ENCODE assay signal across 13 cellular contexts in the genomic region with DNA sequence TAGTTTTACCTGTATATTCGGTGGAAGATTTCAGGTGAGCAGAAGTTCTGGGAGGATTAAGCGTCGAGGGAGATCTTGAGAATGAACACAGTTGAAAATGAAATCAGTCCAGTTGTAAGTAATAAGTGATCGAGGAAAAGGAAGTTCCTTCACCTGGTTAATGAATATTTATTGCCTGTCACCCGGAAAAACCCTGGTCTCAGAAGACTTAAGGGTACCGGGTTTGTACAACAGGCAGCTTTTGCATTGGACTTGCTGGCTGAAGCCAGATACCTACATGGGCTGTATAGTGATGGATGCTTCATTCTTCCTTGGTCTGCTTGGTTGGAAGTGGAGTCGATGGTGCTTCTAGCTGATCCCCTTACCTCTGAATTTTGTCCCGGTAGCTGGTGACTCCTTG.
DNase-seq lines count a peak whose midpoint lies in the region; ATAC-seq and TF ChIP-seq lines count a peak whose summit lies in the region.
"Had no signal": no experiment of that assay in that cellular context is flagged by ENCODE, and none has a peak within 500 bp of the region (broad histone marks: within the 10 kb centered on the region; RNA-seq: fewer than 3 reads in every experiment).

No MANE protein-coding gene starts in this region.

- H3K36me3 ChIP-seq in PC-9 (ENCODE audit: low read depth) (no peaks in the 10 kb centered on the region), BE2C (no peaks in the 10 kb centered on the region)
- H3K36me3 ChIP-seq: esophagus muscularis mucosa, prostate gland had no signal

- no peak overlapping the region for H3K4me3 ChIP-seq in PC-9
- H3K4me3 ChIP-seq in BE2C (ENCODE audit: low read depth, low read length): no peak overlapping the region
- H3K4me3 ChIP-seq: esophagus muscularis mucosa, GM23248, prostate gland had no signal

- no peak overlapping the region for H3K4me2 ChIP-seq in PC-9

- ATAC-seq in CD4-positive, alpha-beta T cell (ENCODE audit: poor library complexity): no peak
- peak; percentile 59 for ATAC-seq in GM18907 (IDR thresholded peaks at IDR 0.05; ENCODE audit: unreplicated experiment)
- no peak for ATAC-seq in GM21360 (IDR thresholded peaks at IDR 0.05; ENCODE audit: unreplicated experiment)

- POLR2A ChIA-PET in CD4-positive, alpha-beta T cell (lab: Charles Lee): interaction anchor here (1.4 to 1.5 kb wide), 2 partner anchors 44 to 70 kb away, joined by 4 read pairs; no protein-coding TSS in a partner anchor
- POLR2A ChIA-PET in activated CD4-positive, alpha-beta memory T cell treated with anti-CD3 and anti-CD28 coated beads for 36 hours (lab: Charles Lee): no interaction called here
- POLR2A ChIA-PET in PC-9 (lab: Charles Lee; ENCODE audit: unreplicated experiment): no interaction called here

- no peak for TF ChIP-seq CTCF in CD4-positive, alpha-beta T cell (IDR thresholded peaks at IDR 0.05)
- TF ChIP-seq CTCF in PC-9 (conservative IDR thresholded peaks at IDR 0.05) (no peak), BE2C (IDR thresholded peaks at IDR 0.05; ENCODE audit: low read depth, low read length) (no peak)

- H3K4me1 ChIP-seq in PC-9 (replicated peaks; ENCODE audit: insufficient read depth) (0 out of 2 replicates have a peak, but pooled peaks cover 8% of the 10 kb centered on the region), BE2C (peaks cover 15% of the 10 kb centered on the region)
- H3K4me1 ChIP-seq: prostate gland had no signal

- no peaks in the 10 kb centered on the region for H3K27me3 Mint-ChIP-seq in CD4-positive, alpha-beta T cell
- no peaks in the 10 kb centered on the region for H3K27me3 Mint-ChIP-seq in activated CD4-positive, alpha-beta memory T cell treated with anti-CD3 and anti-CD28 coated beads for 36 hours
- peaks cover 0 to 2% (median 2%) of the 10 kb centered on the region in 3 donors for H3K27me3 Mint-ChIP-seq in immature natural killer cell (ENCODE audit: low read depth in 3 of 3)

- no peaks in the 10 kb centered on the region for H3K9me3 ChIP-seq in CD4-positive, alpha-beta T cell (ENCODE audit: control insufficient read depth, low read length)
- H3K9me3 ChIP-seq in PC-9 (ENCODE audit: insufficient read depth, low read depth): no peaks in the 10 kb centered on the region
- no peaks in the 10 kb centered on the region for H3K9me3 ChIP-seq in BE2C
- H3K9me3 ChIP-seq: esophagus muscularis mucosa, prostate gland had no signal

- H3K9me2 ChIP-seq in PC-9 (ENCODE audit: insufficient read depth): no peaks in the 10 kb centered on the region

- DNase-seq in CD4-positive, alpha-beta T cell: no peak
- no peak for DNase-seq in activated CD4-positive, alpha-beta memory T cell treated with anti-CD3 and anti-CD28 coated beads for 36 hours
- DNase-seq in immature natural killer cell (no peak), PC-9 (no peak), BE2C (no peak)
- DNase-seq: cortex of kidney, GM23248, NCI-H2227 treated with DMSO at 0.1 percent for 48 hours, SHP77 treated with DMSO at 0.1 percent for 48 hours had no signal

- peak overlapping the region; percentile 79 for H3K27ac Mint-ChIP-seq in CD4-positive, alpha-beta T cell
- peak overlapping the region; percentile 14 for H3K27ac Mint-ChIP-seq in activated CD4-positive, alpha-beta memory T cell treated with anti-CD3 and anti-CD28 coated beads for 36 hours
- H3K27ac Mint-ChIP-seq in immature natural killer cell: peak overlapping the region in 4 of 6 donors; percentile 8 to 70 (median 40)

- no peaks in the 10 kb centered on the region for H3K36me3 Mint-ChIP-seq in CD4-positive, alpha-beta T cell (ENCODE audit: low read depth)
- H3K36me3 Mint-ChIP-seq in activated CD4-positive, alpha-beta memory T cell treated with anti-CD3 and anti-CD28 coated beads for 36 hours: peaks cover 6% of the 10 kb centered on the region
- H3K36me3 Mint-ChIP-seq in immature natural killer cell: no peaks in the 10 kb centered on the region

- intact Hi-C loops in CD4-positive, alpha-beta T cell (cut with DNase I, micrococcal nuclease): no loop called here
- intact Hi-C loops in activated CD4-positive, alpha-beta memory T cell treated with anti-CD3 and anti-CD28 coated beads for 36 hours (cut with micrococcal nuclease): no loop called here
- intact Hi-C loops in PC-9 (cut with micrococcal nuclease; ENCODE audit: unreplicated experiment): no loop called here

- peaks cover 39% of the 10 kb centered on the region for H3K79me2 ChIP-seq in PC-9 (ENCODE audit: low read depth)

- H3K27me3 ChIP-seq in CD4-positive, alpha-beta T cell (ENCODE audit: control insufficient read depth, insufficient read depth, low read length): no peaks in the 10 kb centered on the region
- H3K27me3 ChIP-seq in PC-9 (ENCODE audit: insufficient read depth, low read depth) (no peaks in the 10 kb centered on the region), BE2C (no peaks in the 10 kb centered on the region)
- H3K27me3 ChIP-seq: esophagus muscularis mucosa had no signal

- H3K4me1 Mint-ChIP-seq in CD4-positive, alpha-beta T cell (ENCODE audit: low read depth): peaks cover 85% of the 10 kb centered on the region
- H3K4me1 Mint-ChIP-seq in activated CD4-positive, alpha-beta memory T cell treated with anti-CD3 and anti-CD28 coated beads for 36 hours (ENCODE audit: low read depth): peaks cover 73% of the 10 kb centered on the region
- peaks cover 13 to 14% of the 10 kb centered on the region in 2 donors for H3K4me1 Mint-ChIP-seq in immature natural killer cell

- H3K4me3 Mint-ChIP-seq in CD4-positive, alpha-beta T cell: no peak overlapping the region
- H3K4me3 Mint-ChIP-seq in activated CD4-positive, alpha-beta memory T cell treated with anti-CD3 and anti-CD28 coated beads for 36 hours: no peak overlapping the region
- peak overlapping the region in 1 of 5 donors; percentile 38 for H3K4me3 Mint-ChIP-seq in immature natural killer cell

- H2AFZ ChIP-seq in PC-9: no peak overlapping the region
- H2AFZ ChIP-seq: GM23248 had no signal

- no peaks in the 10 kb centered on the region for H3K9me3 Mint-ChIP-seq in CD4-positive, alpha-beta T cell
- no peaks in the 10 kb centered on the region for H3K9me3 Mint-ChIP-seq in activated CD4-positive, alpha-beta memory T cell treated with anti-CD3 and anti-CD28 coated beads for 36 hours
- H3K9me3 Mint-ChIP-seq in immature natural killer cell: no peaks in the 10 kb centered on the region

- BruUV-seq in PC-9 (replicated peaks; lab: Mats Ljungman, UMichigan): no TSS peak

- CTCF ChIA-PET in CD4-positive, alpha-beta T cell (lab: Charles Lee): no interaction called here
- CTCF ChIA-PET in activated CD4-positive, alpha-beta memory T cell treated with anti-CD3 and anti-CD28 coated beads for 36 hours (lab: Charles Lee): interaction anchor here (1.5 kb wide), 1 partner anchor 62 kb away, joined by 4 read pairs; no protein-coding TSS in a partner anchor
- CTCF ChIA-PET in PC-9 (lab: Charles Lee): no interaction called here

- no peak overlapping the region for H3K27ac ChIP-seq in CD4-positive, alpha-beta T cell (ENCODE audit: low read depth, low read length)
- no peak overlapping the region for H3K27ac ChIP-seq in PC-9
- H3K27ac ChIP-seq: esophagus muscularis mucosa, GM23248, prostate gland had no signal

- H4K20me1 ChIP-seq in PC-9 (ENCODE audit: insufficient read depth): no peaks in the 10 kb centered on the region

- H3F3A ChIP-seq in PC-9 (ENCODE audit: insufficient read depth, low read depth): no peaks in the 10 kb centered on the region; the same call in 1 of the 2 replicates

Comparison
In these comparisons a context has a peak if more than half of its experiments do, and no peak if none do; other contexts are left out.
1. H3K27ac Mint-ChIP-seq: peak in every context shown above with its lines; median percentile 79 in CD4-positive, alpha-beta T cell; 40 in immature natural killer cell; 14 in activated CD4-positive, alpha-beta memory T cell treated with anti-CD3 and anti-CD28 coated beads for 36 hours.